In genomic region chr11:68384530-68385081, GRCh38 we compare ENCODE assay signal across 13 cellular contexts.
"Had no signal": no experiment of that assay in that cellular context is flagged by ENCODE, and none has a peak within 500 bp of the region (broad histone marks: within the 10 kb centered on the region; RNA-seq: fewer than 3 reads in every experiment).

No MANE protein-coding gene starts in this region.

- H3K4me3 ChIP-seq: esophagus squamous epithelium, gastroesophageal sphincter had no signal

- H3K27me3 ChIP-seq: esophagus squamous epithelium, gastroesophageal sphincter had no signal

- H3K9me3 Mint-ChIP-seq: activated CD4-positive, alpha-beta memory T cell treated with anti-CD3 and anti-CD28 coated beads, Interleukin-2, amount 10 ng/mL, durations not matched to agents 7 days and 5 days; activated CD4-positive, alpha-beta T cell treated with anti-CD3 and anti-CD28 coated beads, Interleukin-2, amount 10 ng/mL, durations not matched to agents 7 days and 5 days; activated T-cell treated with anti-CD3 and anti-CD28 coated beads, Interleukin-2, amount 50 U/mL, for 24 hours; activated T-cell treated with anti-CD3 and anti-CD28 coated beads, Interleukin-2, amount 50 U/mL, for 72 hours; effector memory CD8-positive, alpha-beta T cell; WTC11 had no signal

- H3K36me3 Mint-ChIP-seq: activated naive CD8-positive, alpha-beta T cell had no signal

- DNase-seq: activated gamma-delta T cell, amniotic stem cell, cortex of kidney, esophagus squamous epithelium, foreskin melanocyte had no signal

- H3K27me3 Mint-ChIP-seq: activated CD4-positive, alpha-beta T cell treated with anti-CD3 and anti-CD28 coated beads, Interleukin-2, amount 10 ng/mL, durations not matched to agents 7 days and 5 days; activated naive CD8-positive, alpha-beta T cell had no signal

- H3K9me3 ChIP-seq: esophagus squamous epithelium, gastroesophageal sphincter had no signal

- H3K4me3 Mint-ChIP-seq: activated CD4-positive, alpha-beta memory T cell treated with anti-CD3 and anti-CD28 coated beads, Interleukin-2, amount 10 ng/mL, durations not matched to agents 7 days and 5 days; activated CD4-positive, alpha-beta T cell treated with anti-CD3 and anti-CD28 coated beads, Interleukin-2, amount 10 ng/mL, durations not matched to agents 7 days and 5 days; activated naive CD8-positive, alpha-beta T cell; activated T-cell treated with anti-CD3 and anti-CD28 coated beads, Interleukin-2, amount 50 U/mL, for 24 hours; activated T-cell treated with anti-CD3 and anti-CD28 coated beads, Interleukin-2, amount 50 U/mL, for 72 hours; effector memory CD8-positive, alpha-beta T cell; WTC11 had no signal

- H3K27ac Mint-ChIP-seq: activated CD4-positive, alpha-beta memory T cell treated with anti-CD3 and anti-CD28 coated beads, Interleukin-2, amount 10 ng/mL, durations not matched to agents 7 days and 5 days; activated CD4-positive, alpha-beta T cell treated with anti-CD3 and anti-CD28 coated beads, Interleukin-2, amount 10 ng/mL, durations not matched to agents 7 days and 5 days; activated naive CD8-positive, alpha-beta T cell; activated T-cell treated with anti-CD3 and anti-CD28 coated beads, Interleukin-2, amount 50 U/mL, for 24 hours; activated T-cell treated with anti-CD3 and anti-CD28 coated beads, Interleukin-2, amount 50 U/mL, for 72 hours; effector memory CD8-positive, alpha-beta T cell; WTC11 had no signal
